Comparison of ENCODE assay signal across 15 cellular contexts in genomic region chr7:124915242-124915641, GRCh38.
DNase-seq lines count a peak whose midpoint lies in the region; ATAC-seq lines count a peak whose summit lies in the region.
"Had no signal": no experiment of that assay in that cellular context is flagged by ENCODE, and none has a peak within 500 bp of the region (broad histone marks: within the 10 kb centered on the region; RNA-seq: fewer than 3 reads in every experiment).

No MANE protein-coding gene starts in this region.

- DNase-seq in NK-92 (lab: John Stamatoyannopoulos, UW; ENCODE audit: unreplicated experiment), result no peak
- DNase-seq in hypothalamus (lab: John Stamatoyannopoulos, UW), result no peak
- DNase-seq in activated gamma-delta T cell treated with Interleukin-2 at 50 U/mL for 16 hours, result no peak
- no peak for DNase-seq in DMS 273 treated with DMSO at 0.1 percent for 48 hours (lab: John Stamatoyannopoulos, UW)
- DNase-seq: activated CD8-positive, alpha-beta T cell treated with anti-CD3 and anti-CD28 coated beads, Interleukin-2, amount 10 ng/mL, durations not matched to agents 7 days and 5 days; central memory CD4-positive, alpha-beta T cell; effector memory CD8-positive, alpha-beta T cell; mesendoderm; NCI-H774; nephron progenitor cell; RPMI8226 had no signal

- ATAC-seq in GM18858 (IDR thresholded peaks at IDR 0.05; ENCODE audit: unreplicated experiment) (peak; percentile 40), GM21390 (IDR thresholded peaks at IDR 0.05; ENCODE audit: unreplicated experiment) (peak; percentile 50), HG02870 (IDR thresholded peaks at IDR 0.05; ENCODE audit: unreplicated experiment) (peak; percentile 55), HG03442 (IDR thresholded peaks at IDR 0.05; ENCODE audit: unreplicated experiment) (peak; percentile 49)
- ATAC-seq: activated CD8-positive, alpha-beta T cell treated with anti-CD3 and anti-CD28 coated beads, Interleukin-2, amount 10 ng/mL, durations not matched to agents 7 days and 5 days; effector memory CD8-positive, alpha-beta T cell had no signal
